ENCODE assay signal across 1 cellular context in genomic region chr2:134225173-134225572, GRCh38.
A peak's percentile ranks its signal among the peaks of the same experiment; 100 is the strongest.
TF ChIP-seq lines count a peak whose summit lies in the region.

No MANE protein-coding gene starts in this region.

TF ChIP-seq in K562, 482 proteins besides CTCF, POLR2A, EP300 and RAD21:
- no peak for TF ChIP-seq ID3 (CRISPR knock-in tag; IDR thresholded peaks at IDR 0.05)
- no peak for TF ChIP-seq ID3 (tag; IDR thresholded peaks at IDR 0.05)
- TF ChIP-seq KAT8 (IDR thresholded peaks at IDR 0.05; ENCODE audit: low read depth), result no peak
- TF ChIP-seq, protein P1, sequence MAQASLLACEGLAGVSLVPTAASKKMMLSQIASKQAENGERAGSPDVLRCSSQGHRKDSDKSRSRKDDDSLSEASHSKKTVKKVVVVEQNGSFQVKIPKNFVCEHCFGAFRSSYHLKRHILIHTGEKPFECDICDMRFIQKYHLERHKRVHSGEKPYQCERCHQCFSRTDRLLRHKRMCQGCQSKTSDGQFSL (CRISPR knock-in tag; IDR thresholded peaks at IDR 0.05), result 0 out of 2 replicates have a peak, but pooled peaks have one; percentile 8
- TF ChIP-seq, protein P1 (tag; IDR thresholded peaks at IDR 0.05), result no peak
- TF ChIP-seq CCAR2 (IDR thresholded peaks at IDR 0.05; ENCODE audit: low read depth, low read length), result no peak
- no peak for TF ChIP-seq MTA1 (IDR thresholded peaks at IDR 0.05; ENCODE audit: borderline replicate concordance)
